In the genomic region with DNA sequence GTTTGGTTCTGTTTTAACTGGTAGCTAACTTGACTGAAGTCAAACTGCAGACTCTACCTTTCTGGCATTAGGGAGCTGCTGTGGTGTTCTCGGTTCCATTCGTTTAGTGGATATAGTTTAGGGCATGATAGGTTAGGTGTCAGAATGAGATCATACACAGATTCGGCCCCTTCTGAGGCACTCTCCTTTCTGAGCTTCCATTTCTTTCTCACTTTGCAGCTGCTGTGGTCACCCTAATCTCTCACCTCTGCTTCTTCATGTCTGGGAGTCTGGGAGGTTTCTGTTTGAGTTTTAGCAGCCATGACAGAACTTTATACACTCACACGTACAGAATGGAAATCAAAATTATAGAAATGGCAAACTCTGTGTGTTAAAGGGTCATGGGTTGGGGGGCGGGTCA, we compare ENCODE assay signal across 21 cellular contexts.
DNase-seq lines count a peak whose midpoint lies in the region; ATAC-seq and TF ChIP-seq lines count a peak whose summit lies in the region.
"Had no signal": no experiment of that assay in that cellular context is flagged by ENCODE, and none has a peak within 500 bp of the region (broad histone marks: within the 10 kb centered on the region; RNA-seq: fewer than 3 reads in every experiment).

No MANE protein-coding gene starts in this region.

- no peaks in the 10 kb centered on the region for H3K4me1 ChIP-seq in CD8-positive, alpha-beta memory T cell (ENCODE audit: insufficient read depth, low read length)
- H3K4me1 ChIP-seq in KMS-11 (ENCODE audit: low read depth, poor library complexity, severe bottlenecking) (peaks cover 60% of the 10 kb centered on the region), transverse colon (no peaks in the 10 kb centered on the region)

- DNase-seq in CD8-positive, alpha-beta memory T cell, result no peak
- peak in 1 of 3 experiments; percentile 9 for DNase-seq in effector memory CD8-positive, alpha-beta T cell
- no peak for DNase-seq in HT-29 (ENCODE audit: low spot score)
- DNase-seq in COLO829 (ENCODE audit: low spot score), result no peak
- no peak for DNase-seq in transverse colon
- DNase-seq: ACHN, AML-193, DMS53, H7, NCI-H1092, NCI-H2107, NCI-H226, NCI-H524 treated with DMSO at 0.1 percent for 48 hours, SHP77, T-helper 1 cell had no signal

- H3K79me2 ChIP-seq in KMS-11 (ENCODE audit: insufficient read depth, low read depth), result no peaks in the 10 kb centered on the region

- H3K27ac Mint-ChIP-seq in CD8-positive, alpha-beta memory T cell, result peak overlapping the region in 5 of 8 donors; percentile 12 to 86 (median 30)
- H3K27ac Mint-ChIP-seq in effector memory CD8-positive, alpha-beta T cell, result peak overlapping the region; percentile 9 to 88

- H3K4me2 ChIP-seq in KMS-11, result peak overlapping the region; percentile 60

- intact Hi-C loops in transverse colon (cut with DNase I; ENCODE audit: low total_unique reads), result no loop called here

- peaks cover 10 to 39% (median 21%) of the 10 kb centered on the region in 3 donors for H3K36me3 Mint-ChIP-seq in CD8-positive, alpha-beta memory T cell
- peaks cover 15% of the 10 kb centered on the region for H3K36me3 Mint-ChIP-seq in effector memory CD8-positive, alpha-beta T cell (ENCODE audit: insufficient read depth)

- H3K4me3 ChIP-seq in CD8-positive, alpha-beta memory T cell (ENCODE audit: low read length), result no peak overlapping the region
- H3K4me3 ChIP-seq in KMS-11 (IDR thresholded peaks at IDR 0.05; ENCODE audit: insufficient read depth, low read depth, low read length) (peak overlapping the region; percentile 51), transverse colon (no peak overlapping the region)

- H3K9me3 ChIP-seq in CD8-positive, alpha-beta memory T cell (ENCODE audit: low read length), result no peaks in the 10 kb centered on the region
- H3K9me3 ChIP-seq in transverse colon, result no peaks in the 10 kb centered on the region

- peaks cover 6% of the 10 kb centered on the region for H3K36me3 ChIP-seq in CD8-positive, alpha-beta memory T cell (ENCODE audit: insufficient read depth, low read length)
- H3K36me3 ChIP-seq in KMS-11 (ENCODE audit: insufficient read depth) (no peaks in the 10 kb centered on the region), transverse colon (peaks cover 0 to 14% (median 4%) of the 10 kb centered on the region in 4 donors)

- H3K9me3 Mint-ChIP-seq in CD8-positive, alpha-beta memory T cell, result no peaks in the 10 kb centered on the region
- H3K9me3 Mint-ChIP-seq in effector memory CD8-positive, alpha-beta T cell, result no peaks in the 10 kb centered on the region

- H3K9ac ChIP-seq in KMS-11, result peak overlapping the region; percentile 73

- POLR2A ChIA-PET in CD8-positive, alpha-beta memory T cell (lab: Charles Lee), result no interaction called here

- in situ Hi-C loops in transverse colon (cut with MboI; ENCODE audit: low pct_ligation_motif_present in 1 of 4, low pct_unique_long_range_greater_than_20kb in 1 of 4, low sequenced_read_pairs in 3 of 4), result no loop called here

- peak overlapping the region; percentile 19; the same call in 1 of the 2 replicates for H2AFZ ChIP-seq in KMS-11 (ENCODE audit: low read depth)

- peak overlapping the region in 1 of 7 donors; percentile 10 for H3K4me3 Mint-ChIP-seq in CD8-positive, alpha-beta memory T cell
- peak overlapping the region in 1 of 2 donors; percentile 43 for H3K4me3 Mint-ChIP-seq in effector memory CD8-positive, alpha-beta T cell
- H3K4me3 Mint-ChIP-seq: CD14-positive monocyte had no signal

- no peaks in the 10 kb centered on the region for H3K27me3 ChIP-seq in CD8-positive, alpha-beta memory T cell (ENCODE audit: insufficient read depth, low read length, poor library complexity, severe bottlenecking)
- H3K27me3 ChIP-seq in KMS-11 (ENCODE audit: insufficient read depth, low read depth) (no peaks in the 10 kb centered on the region), transverse colon (no peaks in the 10 kb centered on the region)

- no peak overlapping the region for H3K27ac ChIP-seq in CD8-positive, alpha-beta memory T cell (ENCODE audit: low read depth, low read length)
- H3K27ac ChIP-seq in KMS-11 (peak overlapping the region; percentile 90), transverse colon (no peak overlapping the region)
- H3K27ac ChIP-seq: HL-60 had no signal

- no peaks in the 10 kb centered on the region for H4K20me1 ChIP-seq in KMS-11 (ENCODE audit: insufficient read depth)

- TF ChIP-seq CTCF in KMS-11 (conservative IDR thresholded peaks at IDR 0.05; ENCODE audit: low read depth, low read length), result no peak
- no peak for TF ChIP-seq CTCF in transverse colon (IDR thresholded peaks at IDR 0.05)

- H3K27me3 Mint-ChIP-seq in CD8-positive, alpha-beta memory T cell, result peaks cover 0 to 2% of the 10 kb centered on the region in 2 donors
- H3K27me3 Mint-ChIP-seq in effector memory CD8-positive, alpha-beta T cell, result no peaks in the 10 kb centered on the region

- ATAC-seq in GM18498 (IDR thresholded peaks at IDR 0.05; ENCODE audit: unreplicated experiment) (peak; percentile 65), GM19467 (IDR thresholded peaks at IDR 0.05; ENCODE audit: unreplicated experiment) (no peak)
- peak; percentile 95 for ATAC-seq in effector memory CD8-positive, alpha-beta T cell (replicated peaks)
- ATAC-seq: SK-N-SH treated with all-trans-retinoic acid at 6 μM for 48 hours had no signal

- WGBS in transverse colon (ENCODE audit: low coverage in 1 of 2), 2 donors, result 80 to 88% methylated on average over 2 to 5 of the region's 5 CpGs

- CTCF ChIA-PET in CD8-positive, alpha-beta memory T cell (lab: Charles Lee), result no interaction called here

- peaks cover 9 to 19% (median 15%) of the 10 kb centered on the region in 3 donors for H3K4me1 Mint-ChIP-seq in CD8-positive, alpha-beta memory T cell
- peaks cover 8 to 20% of the 10 kb centered on the region in 2 donors for H3K4me1 Mint-ChIP-seq in effector memory CD8-positive, alpha-beta T cell (ENCODE audit: low read depth in 2 of 2)
- H3K4me1 Mint-ChIP-seq: CD14-positive monocyte had no signal

- TF ChIP-seq EP300 in transverse colon (IDR thresholded peaks at IDR 0.05; ENCODE audit: low read depth), result no peak

- no peak for TF ChIP-seq POLR2A in transverse colon (IDR thresholded peaks at IDR 0.05)
